Comparison of ENCODE assay signal across 8 cellular contexts in the genomic region with DNA sequence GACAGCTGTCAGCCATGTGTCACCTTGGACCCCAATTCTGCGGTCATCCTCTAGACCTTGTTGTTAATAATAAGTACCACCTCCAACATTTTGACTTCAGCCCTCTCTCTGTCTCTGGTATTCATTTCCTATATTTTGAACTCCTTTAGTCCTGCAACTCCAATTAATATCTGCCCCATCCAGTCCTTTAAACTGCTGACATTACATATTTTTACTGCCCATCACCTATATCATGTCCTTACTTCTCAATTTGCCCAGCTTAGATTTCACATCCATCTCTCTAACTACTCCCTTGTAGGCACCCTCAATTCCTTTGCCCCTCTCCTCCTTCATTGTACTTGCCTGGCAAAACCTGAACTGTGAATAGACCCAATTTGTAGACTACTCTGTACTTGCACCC.
"Had no signal": no experiment of that assay in that cellular context is flagged by ENCODE, and none has a peak within 500 bp of the region (broad histone marks: within the 10 kb centered on the region; RNA-seq: fewer than 3 reads in every experiment).

No MANE protein-coding gene starts in this region.

- H3K9me3 Mint-ChIP-seq: HFFc6 had no signal

- H3K9me3 ChIP-seq: HAP-1 had no signal

- H3K36me3 ChIP-seq: HAP-1 had no signal

- H3K4me3 ChIP-seq: GM23248, HAP-1 had no signal

- ATAC-seq: HCT116 had no signal

- H3K4me2 ChIP-seq: KMS-11 had no signal

- H3K9ac ChIP-seq: GM23248, KMS-11 had no signal

- H3K27ac Mint-ChIP-seq: HFFc6 had no signal

- H3K27ac ChIP-seq: GM23248, KMS-11 had no signal

- H3K4me1 ChIP-seq: HAP-1 had no signal

- FAIRE-seq: HTR-8/SVneo had no signal

- H2AFZ ChIP-seq: GM23248 had no signal

- DNase-seq: GM23248, GOT3, H7, HFFc6 had no signal

- H3K4me3 Mint-ChIP-seq: HFFc6 had no signal
